ENCODE assay signal across 9 cellular contexts in genomic region chr1:172451002-172451443, GRCh38. TPM values are rescaled to one million over a fixed set of nuclear protein-coding genes. Genes with fewer than 3 reads are reported as not detected.
DNase-seq lines count a peak whose midpoint lies in the region; ATAC-seq and TF ChIP-seq lines count a peak whose summit lies in the region.
"Had no signal": no experiment of that assay in that cellular context is flagged by ENCODE, and none has a peak within 500 bp of the region (broad histone marks: within the 10 kb centered on the region; RNA-seq: fewer than 3 reads in every experiment).

No MANE protein-coding gene starts in this region.

- BruUV-seq in A673 (replicated peaks; lab: Mats Ljungman, UMichigan), result no TSS peak

- H3K27ac ChIP-seq in A673 (ENCODE audit: low read depth, low read length, poor library complexity, severe bottlenecking), result no peak overlapping the region

- ATAC-seq in HG02588 (IDR thresholded peaks at IDR 0.05; ENCODE audit: unreplicated experiment), result no peak

- peak; percentile 26 for DNase-seq in AG08396 (ENCODE audit: low spot score)
- DNase-seq in HT-29 (ENCODE audit: low spot score), result peak; percentile 90
- no peak for DNase-seq in activated CD4-positive, alpha-beta memory T cell treated with anti-CD3 and anti-CD28 coated beads, Interleukin-2, amount 10 ng/mL, durations not matched to agents 7 days and 5 days
- peak; percentile 87 for DNase-seq in kidney tubule cell (ENCODE audit: low spot score)
- DNase-seq in cerebellar cortex (ENCODE audit: low spot score), result no peak
- no peak for DNase-seq in NCI-H1105 (lab: John Stamatoyannopoulos, UW)
- DNase-seq in A673 (ENCODE audit: low spot score), result no peak
- DNase-seq: GF-D8 had no signal

- H3K4me3 ChIP-seq in A673 (ENCODE audit: low read depth, low read length, poor library complexity, severe bottlenecking), result no peak overlapping the region

- intact Hi-C loops in A673 (cut with micrococcal nuclease; ENCODE audit: unreplicated experiment), result no loop called here

- no peaks in the 10 kb centered on the region for H3K9me3 Mint-ChIP-seq in activated CD4-positive, alpha-beta memory T cell treated with anti-CD3 and anti-CD28 coated beads, Interleukin-2, amount 10 ng/mL, durations not matched to agents 7 days and 5 days

- H3K27me3 ChIP-seq in A673 (replicated peaks; ENCODE audit: insufficient read depth, low read depth, low read length, poor library complexity), result no peaks in the 10 kb centered on the region

- TF ChIP-seq CTCF in A673 (conservative IDR thresholded peaks at IDR 0.05; ENCODE audit: low read depth, low read length), result no peak

- peaks cover 2% of the 10 kb centered on the region for H3K27me3 Mint-ChIP-seq in activated CD4-positive, alpha-beta memory T cell treated with anti-CD3 and anti-CD28 coated beads, Interleukin-2, amount 10 ng/mL, durations not matched to agents 7 days and 5 days

- H3K4me1 ChIP-seq in A673 (ENCODE audit: insufficient read depth, low read length, poor library complexity, severe bottlenecking), result no peaks in the 10 kb centered on the region

- POLR2A ChIA-PET in activated CD4-positive, alpha-beta memory T cell treated with anti-CD3 and anti-CD28 coated beads, Interleukin-2, amount 10 ng/mL, durations not matched to agents 7 days and 5 days (lab: Charles Lee), result interaction anchor here (0.6 to 1.6 kb wide), 5 partner anchors 82 to 657 kb away, joined by 3 to 4 read pairs (median 3); partner anchors contain the start of gene SUCO
- POLR2A ChIA-PET in A673 (lab: Charles Lee; ENCODE audit: low non-redundant PET), result no interaction called here

- H3K27ac Mint-ChIP-seq in activated CD4-positive, alpha-beta memory T cell treated with anti-CD3 and anti-CD28 coated beads, Interleukin-2, amount 10 ng/mL, durations not matched to agents 7 days and 5 days, result peak overlapping the region; percentile 4

- H3K9me3 ChIP-seq in A673 (ENCODE audit: low read depth, low read length, poor library complexity, severe bottlenecking), result no peaks in the 10 kb centered on the region

- peaks cover 32% of the 10 kb centered on the region for H3K4me1 Mint-ChIP-seq in activated CD4-positive, alpha-beta memory T cell treated with anti-CD3 and anti-CD28 coated beads, Interleukin-2, amount 10 ng/mL, durations not matched to agents 7 days and 5 days

- no peaks in the 10 kb centered on the region for H3K36me3 ChIP-seq in A673 (ENCODE audit: insufficient read depth, low read length, poor library complexity, severe bottlenecking)

- no peak overlapping the region for H3K4me3 Mint-ChIP-seq in activated CD4-positive, alpha-beta memory T cell treated with anti-CD3 and anti-CD28 coated beads, Interleukin-2, amount 10 ng/mL, durations not matched to agents 7 days and 5 days

- no peaks in the 10 kb centered on the region for H3K36me3 Mint-ChIP-seq in activated CD4-positive, alpha-beta memory T cell treated with anti-CD3 and anti-CD28 coated beads, Interleukin-2, amount 10 ng/mL, durations not matched to agents 7 days and 5 days (ENCODE audit: low read depth)

- CTCF ChIA-PET in activated CD4-positive, alpha-beta memory T cell treated with anti-CD3 and anti-CD28 coated beads, Interleukin-2, amount 10 ng/mL, durations not matched to agents 7 days and 5 days (lab: Charles Lee), result interaction anchor here (0.7 to 3.7 kb wide), 8 partner anchors 8 to 449 kb away, joined by 3 to 15 read pairs (median 4); partner anchors contain the start of gene PIGC
- CTCF ChIA-PET in A673 (lab: Charles Lee), result no interaction called here

RNA-seq across cellular contexts. Expression of gene PIGC, which starts 7.2 kb away (rescaled TPM):
- 20.5 and 21.3 TPM in 2 replicates for total RNA-seq in HT-29 (2014; rRNA removed; shearing (Covaris generic))
- 10 to 100 TPM; 24.5 to 26.2 TPM for total RNA-seq in activated CD4-positive, alpha-beta memory T cell treated with anti-CD3 and anti-CD28 coated beads, Interleukin-2, amount 10 ng/mL, durations not matched to agents 7 days and 5 days
- 21.0 and 23.6 TPM in 2 replicates for total RNA-seq in A673 (2021)

RNA-seq across cellular contexts. Expression of gene C1orf105, which starts 30.5 kb away (rescaled TPM):
- not detected in 2 replicates for total RNA-seq in HT-29 (2014; rRNA removed; shearing (Covaris generic))
- not detected for total RNA-seq in activated CD4-positive, alpha-beta memory T cell treated with anti-CD3 and anti-CD28 coated beads, Interleukin-2, amount 10 ng/mL, durations not matched to agents 7 days and 5 days
- not detected in 2 replicates for total RNA-seq in A673 (2021)

Comparison
In these comparisons a context has a peak if more than half of its experiments do, and no peak if none do; other contexts are left out.
1. DNase-seq: peak in AG08396 (single experiment), HT-29 (single experiment) and kidney tubule cell (single experiment); none in activated CD4-positive, alpha-beta memory T cell treated with anti-CD3 and anti-CD28 coated beads, Interleukin-2, amount 10 ng/mL, durations not matched to agents 7 days and 5 days (single experiment), cerebellar cortex (single experiment), NCI-H1105 (single experiment) and A673 (single experiment).